Comparison of ENCODE assay signal across 1 cellular context in the genomic region with DNA sequence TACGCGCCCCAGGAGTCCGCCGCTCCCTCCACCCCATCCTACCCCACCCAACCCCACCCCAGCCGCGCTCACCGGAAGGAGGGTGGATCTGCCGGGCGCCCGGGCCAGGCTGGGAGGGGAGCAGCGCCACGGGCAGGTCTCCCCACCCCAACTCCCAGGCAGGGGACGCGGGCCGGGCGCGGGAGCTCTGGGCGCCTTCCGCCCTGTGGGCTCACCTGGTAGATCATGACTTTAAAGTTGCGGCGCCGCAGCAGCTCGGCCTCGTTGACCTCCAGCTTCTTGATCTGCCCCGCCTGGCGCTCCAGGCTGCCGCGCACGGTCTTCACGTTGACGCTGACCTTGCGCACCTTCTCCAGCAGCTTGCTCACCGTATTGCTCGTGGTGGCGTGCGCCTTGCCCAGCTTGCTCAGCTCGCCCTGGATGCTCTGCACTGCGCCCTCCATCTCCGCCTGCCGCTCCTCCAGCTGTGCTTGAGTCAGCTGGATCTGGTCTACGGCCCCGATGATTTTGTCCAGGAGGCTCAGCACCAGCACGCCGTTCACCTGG.
TF ChIP-seq lines count a peak whose summit lies in the region.

No MANE protein-coding gene starts in this region.

TF ChIP-seq in HepG2, 621 proteins besides CTCF, POLR2A, EP300 and RAD21 (continued from another document and continues in another):
- peak; percentile 35 for TF ChIP-seq TBX2 (CRISPR knock-in tag; IDR thresholded peaks at IDR 0.05; ENCODE audit: borderline replicate concordance)
- peak; percentile 50; the same call in 1 of the 2 replicates for TF ChIP-seq ZNF44 (CRISPR knock-in tag; IDR thresholded peaks at IDR 0.05)
- TF ChIP-seq FOSL2 (CRISPR knock-in tag; IDR thresholded peaks at IDR 0.05) = no peak
- TF ChIP-seq, protein P1, sequence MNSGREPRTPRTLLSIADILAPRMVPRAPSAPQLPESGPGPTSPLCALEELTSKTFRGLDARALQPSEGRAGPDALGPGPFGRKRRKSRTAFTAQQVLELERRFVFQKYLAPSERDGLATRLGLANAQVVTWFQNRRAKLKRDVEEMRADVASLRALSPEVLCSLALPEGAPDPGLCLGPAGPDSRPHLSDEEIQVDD (CRISPR knock-in tag; IDR thresholded peaks at IDR 0.05; ENCODE audit: borderline replicate concordance) = no peak
- TF ChIP-seq ZNF761 (CRISPR knock-in tag; conservative IDR thresholded peaks at IDR 0.05) = no peak
- TF ChIP-seq EHMT2 (IDR thresholded peaks at IDR 0.05; ENCODE audit: borderline replicate concordance, low read depth, low read length) = no peak
- no peak for TF ChIP-seq TSC22D2 (CRISPR knock-in tag; IDR thresholded peaks at IDR 0.05; ENCODE audit: borderline replicate concordance)
- peak; percentile 23 for TF ChIP-seq HNRNPK (IDR thresholded peaks at IDR 0.05; ENCODE audit: low read depth, low read length, poor library complexity, severe bottlenecking)
- 0 out of 2 replicates have a peak, but pooled peaks have one; percentile 2 for TF ChIP-seq ARID5B (CRISPR knock-in tag; IDR thresholded peaks at IDR 0.05)
- no peak for TF ChIP-seq MYNN (CRISPR knock-in tag; IDR thresholded peaks at IDR 0.05; ENCODE audit: low read depth)
- no peak for TF ChIP-seq ZNF720 (CRISPR knock-in tag; IDR thresholded peaks at IDR 0.05)
- TF ChIP-seq ZBTB10 (CRISPR knock-in tag; IDR thresholded peaks at IDR 0.05; ENCODE audit: borderline replicate concordance) = no peak
- TF ChIP-seq IRX3 (CRISPR knock-in tag; IDR thresholded peaks at IDR 0.05; ENCODE audit: borderline replicate concordance, low read depth) = no peak
- TF ChIP-seq REST (IDR thresholded peaks at IDR 0.05; ENCODE audit: borderline replicate concordance in 1 of 2, low read depth in 1 of 2, low read length in 2 of 2) = no peak
- TF ChIP-seq PRDM15 (CRISPR knock-in tag; IDR thresholded peaks at IDR 0.05) = no peak
- TF ChIP-seq ZNF746 (CRISPR knock-in tag; IDR thresholded peaks at IDR 0.05) = no peak
- peak; percentile 44; the same call in 1 of the 2 replicates for TF ChIP-seq TGIF2 (CRISPR knock-in tag; IDR thresholded peaks at IDR 0.05)
- no peak for TF ChIP-seq KLF9 (CRISPR knock-in tag; IDR thresholded peaks at IDR 0.05; ENCODE audit: low read depth)
- no peak for TF ChIP-seq SOX5 (CRISPR knock-in tag; IDR thresholded peaks at IDR 0.05; ENCODE audit: borderline replicate concordance)
- TF ChIP-seq, protein P2, sequence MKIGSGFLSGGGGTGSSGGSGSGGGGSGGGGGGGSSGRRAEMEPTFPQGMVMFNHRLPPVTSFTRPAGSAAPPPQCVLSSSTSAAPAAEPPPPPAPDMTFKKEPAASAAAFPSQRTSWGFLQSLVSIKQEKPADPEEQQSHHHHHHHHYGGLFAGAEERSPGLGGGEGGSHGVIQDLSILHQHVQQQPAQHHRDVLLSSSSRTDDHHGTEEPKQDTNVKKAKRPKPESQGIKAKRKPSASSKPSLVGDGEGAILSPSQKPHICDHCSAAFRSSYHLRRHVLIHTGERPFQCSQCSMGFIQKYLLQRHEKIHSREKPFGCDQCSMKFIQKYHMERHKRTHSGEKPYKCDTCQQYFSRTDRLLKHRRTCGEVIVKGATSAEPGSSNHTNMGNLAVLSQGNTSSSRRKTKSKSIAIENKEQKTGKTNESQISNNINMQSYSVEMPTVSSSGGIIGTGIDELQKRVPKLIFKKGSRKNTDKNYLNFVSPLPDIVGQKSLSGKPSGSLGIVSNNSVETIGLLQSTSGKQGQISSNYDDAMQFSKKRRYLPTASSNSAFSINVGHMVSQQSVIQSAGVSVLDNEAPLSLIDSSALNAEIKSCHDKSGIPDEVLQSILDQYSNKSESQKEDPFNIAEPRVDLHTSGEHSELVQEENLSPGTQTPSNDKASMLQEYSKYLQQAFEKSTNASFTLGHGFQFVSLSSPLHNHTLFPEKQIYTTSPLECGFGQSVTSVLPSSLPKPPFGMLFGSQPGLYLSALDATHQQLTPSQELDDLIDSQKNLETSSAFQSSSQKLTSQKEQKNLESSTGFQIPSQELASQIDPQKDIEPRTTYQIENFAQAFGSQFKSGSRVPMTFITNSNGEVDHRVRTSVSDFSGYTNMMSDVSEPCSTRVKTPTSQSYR (CRISPR knock-in tag; IDR thresholded peaks at IDR 0.05; ENCODE audit: borderline replicate concordance) = no peak
- TF ChIP-seq ZNF142 (CRISPR knock-in tag; IDR thresholded peaks at IDR 0.05) = no peak
- TF ChIP-seq ZNF296 (CRISPR knock-in tag; conservative IDR thresholded peaks at IDR 0.05) = no peak; the same call in 1 of the 2 replicates
- peak; percentile 59; the same call in 1 of the 2 replicates for TF ChIP-seq ZNF136 (CRISPR knock-in tag; IDR thresholded peaks at IDR 0.05; ENCODE audit: low read depth)
- TF ChIP-seq TRIM24 (CRISPR knock-in tag; IDR thresholded peaks at IDR 0.05) = no peak
